In the genomic region with DNA sequence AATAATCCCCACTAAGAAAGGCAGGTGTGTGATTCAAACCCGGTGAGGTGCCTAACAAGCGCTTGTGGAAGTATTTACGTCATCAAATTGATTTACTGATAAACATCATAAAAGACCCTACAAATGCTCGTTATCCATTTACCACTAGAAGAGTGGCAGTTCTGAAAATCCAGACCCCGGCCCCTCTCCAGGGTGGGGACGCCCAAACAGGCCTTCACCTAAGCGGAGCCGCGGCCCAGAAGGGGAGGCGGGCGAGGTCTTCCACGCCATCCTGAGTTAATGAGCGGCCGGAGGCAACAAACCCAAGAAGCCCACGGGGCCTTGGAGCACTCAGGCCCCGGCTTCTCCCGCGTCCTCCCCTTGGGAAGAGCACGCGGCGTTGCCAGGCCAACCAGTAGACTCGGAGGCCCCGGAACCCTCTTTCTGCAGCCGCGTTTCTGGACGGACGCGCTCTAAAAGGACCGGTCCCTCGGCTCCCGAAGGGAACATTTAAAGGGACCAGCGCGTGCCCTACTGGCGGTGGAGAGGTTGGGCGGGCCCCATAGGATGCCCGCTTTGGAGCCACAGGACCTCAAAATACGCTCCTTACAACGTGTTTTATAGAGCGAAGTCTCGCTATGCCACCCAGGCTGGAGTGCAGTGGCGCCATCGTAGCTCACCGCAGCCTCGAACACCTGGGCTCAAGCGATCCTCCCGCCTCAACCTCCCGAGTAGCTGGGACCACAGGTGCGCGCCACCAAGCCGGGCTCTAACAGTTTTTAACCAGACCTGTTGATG, we compare ENCODE assay signal across 8 cellular contexts.
DNase-seq lines count a peak whose midpoint lies in the region; ATAC-seq and TF ChIP-seq lines count a peak whose summit lies in the region.

No MANE protein-coding gene starts in this region.

- peaks cover 8% of the 10 kb centered on the region for H3K4me1 Mint-ChIP-seq in stimulated activated memory B cell treated with anti-CD40 and anti-IgM and Interleukin-4, amounts not matched to agents 10 μg/mL and 1 μg/mL and 100 μg/mL, for 72 hours

- peak; percentile 21 for TF ChIP-seq CTCF in fibroblast of mammary gland (conservative IDR thresholded peaks at IDR 0.05; ENCODE audit: control insufficient read depth, insufficient read depth, low read depth, low read length)

- H3K27ac ChIP-seq in muscle layer of duodenum (ENCODE audit: low read length), result peak overlapping the region; percentile 78

- peak overlapping the region; percentile 19 for H3K4me3 Mint-ChIP-seq in stimulated activated memory B cell treated with anti-CD40 and anti-IgM and Interleukin-4, amounts not matched to agents 10 μg/mL and 1 μg/mL and 100 μg/mL, for 72 hours

- no peaks in the 10 kb centered on the region for H3K9me3 Mint-ChIP-seq in stimulated activated memory B cell treated with anti-CD40 and anti-IgM and Interleukin-4, amounts not matched to agents 10 μg/mL and 1 μg/mL and 100 μg/mL, for 72 hours

- peaks cover 26 to 27% of the 10 kb centered on the region in 2 donors for H3K4me1 ChIP-seq in muscle layer of duodenum (ENCODE audit: control insufficient read depth in 1 of 2, insufficient read depth in 2 of 2, low read length in 2 of 2)

- H3K9me3 ChIP-seq in muscle layer of duodenum (ENCODE audit: control insufficient read depth in 1 of 2, low read length in 2 of 2), result no peaks in the 10 kb centered on the region

- H3K27me3 ChIP-seq in muscle layer of duodenum (ENCODE audit: low read depth, low read length), result no peaks in the 10 kb centered on the region

- H3K36me3 Mint-ChIP-seq in stimulated activated memory B cell treated with anti-CD40 and anti-IgM and Interleukin-4, amounts not matched to agents 10 μg/mL and 1 μg/mL and 100 μg/mL, for 72 hours, result no peaks in the 10 kb centered on the region

- no peak overlapping the region for H3K27ac Mint-ChIP-seq in stimulated activated memory B cell treated with anti-CD40 and anti-IgM and Interleukin-4, amounts not matched to agents 10 μg/mL and 1 μg/mL and 100 μg/mL, for 72 hours

- DNase-seq in NCI-H2227 treated with DMSO at 0.1 percent for 48 hours (lab: John Stamatoyannopoulos, UW) (peak; percentile 86), fibroblast of mammary gland (ENCODE audit: low read depth) (peak; percentile 85), SIG-M5 treated with dmso at 0.1 percent for 504 hours (lab: John Stamatoyannopoulos, UW; ENCODE audit: unreplicated experiment) (no peak)
- peak; percentile 81 to 83 for DNase-seq in activated T-cell treated with anti-CD3 and anti-CD28 coated beads, Interleukin-2, amount 50 U/mL, for 48 hours

- peaks cover 40% of the 10 kb centered on the region for H3K27me3 Mint-ChIP-seq in stimulated activated memory B cell treated with anti-CD40 and anti-IgM and Interleukin-4, amounts not matched to agents 10 μg/mL and 1 μg/mL and 100 μg/mL, for 72 hours

- peak; percentile 31 for TF ChIP-seq POLR2A in GM18951 (IDR thresholded peaks at IDR 0.05; ENCODE audit: extremely low read depth, insufficient read depth, insufficient read length)

- in situ Hi-C loops in GM18951 (cut with MboI; ENCODE audit: low sequenced_read_pairs, unreplicated experiment), result no loop called here

- H3K4me3 ChIP-seq in fibroblast of mammary gland (ENCODE audit: control insufficient read depth, low read depth, low read length) (peak overlapping the region; percentile 79), muscle layer of duodenum (ENCODE audit: low read depth in 1 of 2, low read length in 2 of 2) (peak overlapping the region; percentile 91 to 94)

- no peak for ATAC-seq in stimulated activated memory B cell treated with anti-CD40 and anti-IgM and Interleukin-4, amounts not matched to agents 10 μg/mL and 1 μg/mL and 100 μg/mL, for 72 hours
- ATAC-seq in HG03571 (IDR thresholded peaks at IDR 0.05; ENCODE audit: unreplicated experiment), result no peak

- H3K36me3 ChIP-seq in muscle layer of duodenum (ENCODE audit: control insufficient read depth in 1 of 2, insufficient read depth in 2 of 2, low read length in 2 of 2), result peaks cover 16 to 24% of the 10 kb centered on the region in 2 donors
